ENCODE assay signal across 22 cellular contexts in genomic region chr19:43858174-43858573, GRCh38. TPM values are rescaled to one million over a fixed set of nuclear protein-coding genes. Genes with fewer than 3 reads are reported as not detected.
DNase-seq lines count a peak whose midpoint lies in the region; ATAC-seq, FAIRE-seq and TF ChIP-seq lines count a peak whose summit lies in the region.
"Had no signal": no experiment of that assay in that cellular context is flagged by ENCODE, and none has a peak within 500 bp of the region (broad histone marks: within the 10 kb centered on the region; RNA-seq: fewer than 3 reads in every experiment).

No MANE protein-coding gene starts in this region.

- no peaks in the 10 kb centered on the region for H3K27me3 Mint-ChIP-seq in glutamatergic neuron (ENCODE audit: unreplicated experiment)
- no peaks in the 10 kb centered on the region for H3K27me3 Mint-ChIP-seq in activated T-helper 1 cell treated with anti-CD3 and anti-CD28 coated beads, Interleukin-12 subunit alpha, Interleukin-12 subunit beta, Interleukin-2, Interleukin-4 antibody, amounts not matched to agents 30 ng/mL and 10 ng/mL and 1 ng/mL, durations not matched to agents 14 hours and 24 hours and 36 hours (ENCODE audit: insufficient read depth)
- H3K27me3 Mint-ChIP-seq: CD4-positive, alpha-beta memory T cell had no signal

- H3K9me3 ChIP-seq in HEK293 (ENCODE audit: control insufficient read depth, insufficient read depth, low read depth, low read length) (peaks cover 68% of the 10 kb centered on the region), subcutaneous abdominal adipose tissue (ENCODE audit: control insufficient read depth in 5 of 5, low read length in 5 of 5) (peaks cover 50 to 91% (median 86%) of the 10 kb centered on the region in 5 donors)

- CTCF ChIA-PET in HEK293 (lab: Yijun Ruan, JAX), result interaction anchor here (0.6 to 1.2 kb wide), 4 partner anchors 12 to 92 kb away, joined by 3 to 5 read pairs (median 3); no protein-coding TSS in a partner anchor

- H3K36me3 Mint-ChIP-seq in glutamatergic neuron (ENCODE audit: unreplicated experiment), result peaks cover 18% of the 10 kb centered on the region
- H3K36me3 Mint-ChIP-seq in activated T-helper 1 cell treated with anti-CD3 and anti-CD28 coated beads, Interleukin-12 subunit alpha, Interleukin-12 subunit beta, Interleukin-2, Interleukin-4 antibody, amounts not matched to agents 30 ng/mL and 10 ng/mL and 1 ng/mL, durations not matched to agents 14 hours and 24 hours and 36 hours (ENCODE audit: low read depth), result no peaks in the 10 kb centered on the region

- H3K36me3 ChIP-seq in HEK293 (ENCODE audit: control insufficient read depth in 2 of 2, insufficient read depth in 1 of 2, low read length in 2 of 2), result peaks cover 0 to 32% of the 10 kb centered on the region in 2 experiments; a peak in 2 of 3 replicates
- peaks cover 0 to 5% (median 0%) of the 10 kb centered on the region in 5 donors for H3K36me3 ChIP-seq in subcutaneous abdominal adipose tissue (ENCODE audit: control insufficient read depth in 5 of 5, insufficient read depth in 5 of 5, low read length in 5 of 5)

- peak overlapping the region; percentile 16 for H3K4me3 Mint-ChIP-seq in glutamatergic neuron (ENCODE audit: unreplicated experiment)
- no peak overlapping the region for H3K4me3 Mint-ChIP-seq in activated T-helper 1 cell treated with anti-CD3 and anti-CD28 coated beads, Interleukin-12 subunit alpha, Interleukin-12 subunit beta, Interleukin-2, Interleukin-4 antibody, amounts not matched to agents 30 ng/mL and 10 ng/mL and 1 ng/mL, durations not matched to agents 14 hours and 24 hours and 36 hours
- H3K4me3 Mint-ChIP-seq: CD4-positive, alpha-beta memory T cell had no signal

- H3K4me1 ChIP-seq in HEK293 (ENCODE audit: control insufficient read depth, insufficient read depth, low read length) (no peaks in the 10 kb centered on the region), subcutaneous abdominal adipose tissue (ENCODE audit: control insufficient read depth in 5 of 5, insufficient read depth in 5 of 5, low read length in 5 of 5) (no peaks in the 10 kb centered on the region)

- FAIRE-seq in A204.1 (lab: Jason Lieb, UNC), result peak; percentile 23
- FAIRE-seq: GM12878, GM19239, H1 had no signal

- H3K27ac Mint-ChIP-seq in glutamatergic neuron (ENCODE audit: unreplicated experiment), result no peak overlapping the region
- no peak overlapping the region for H3K27ac Mint-ChIP-seq in activated T-helper 1 cell treated with anti-CD3 and anti-CD28 coated beads, Interleukin-12 subunit alpha, Interleukin-12 subunit beta, Interleukin-2, Interleukin-4 antibody, amounts not matched to agents 30 ng/mL and 10 ng/mL and 1 ng/mL, durations not matched to agents 14 hours and 24 hours and 36 hours
- H3K27ac Mint-ChIP-seq: CD4-positive, alpha-beta memory T cell had no signal

- peaks cover 9% of the 10 kb centered on the region for H3K9me3 Mint-ChIP-seq in glutamatergic neuron (ENCODE audit: unreplicated experiment)
- H3K9me3 Mint-ChIP-seq in activated T-helper 1 cell treated with anti-CD3 and anti-CD28 coated beads, Interleukin-12 subunit alpha, Interleukin-12 subunit beta, Interleukin-2, Interleukin-4 antibody, amounts not matched to agents 30 ng/mL and 10 ng/mL and 1 ng/mL, durations not matched to agents 14 hours and 24 hours and 36 hours, result peaks cover 63% of the 10 kb centered on the region

- ATAC-seq in omental fat pad (ENCODE audit: low FRiP score), result no peak
- ATAC-seq: GM12878 had no signal

- H3K4me1 Mint-ChIP-seq in glutamatergic neuron (ENCODE audit: low read depth, unreplicated experiment), result no peaks in the 10 kb centered on the region
- no peaks in the 10 kb centered on the region for H3K4me1 Mint-ChIP-seq in activated T-helper 1 cell treated with anti-CD3 and anti-CD28 coated beads, Interleukin-12 subunit alpha, Interleukin-12 subunit beta, Interleukin-2, Interleukin-4 antibody, amounts not matched to agents 30 ng/mL and 10 ng/mL and 1 ng/mL, durations not matched to agents 14 hours and 24 hours and 36 hours (ENCODE audit: low read depth)
- H3K4me1 Mint-ChIP-seq: CD4-positive, alpha-beta memory T cell had no signal

- POLR2A ChIA-PET in HEK293 (lab: Yijun Ruan, JAX), result no interaction called here

- H3K4me3 ChIP-seq in HEK293 (ENCODE audit: low read depth, low read length), result no peak overlapping the region
- peak overlapping the region in 3 of 5 donors; percentile 29 to 47 (median 43) for H3K4me3 ChIP-seq in subcutaneous abdominal adipose tissue (ENCODE audit: low read depth in 1 of 5, low read length in 5 of 5)
- H3K4me3 ChIP-seq: GM12878, GM23248 had no signal

- H3K27ac ChIP-seq in HEK293 (ENCODE audit: extremely low read depth, low read depth, low read length), result no peak overlapping the region
- no peak overlapping the region for H3K27ac ChIP-seq in subcutaneous abdominal adipose tissue (ENCODE audit: low read depth, low read length)
- H3K27ac ChIP-seq: GM23248 had no signal

- TF ChIP-seq CTCF in HEK293 (tag by site-specific recombination; IDR thresholded peaks at IDR 0.05) (no peak), glutamatergic neuron (IDR thresholded peaks at IDR 0.05; ENCODE audit: partially characterized antibody, unreplicated experiment) (no peak), omental fat pad (IDR thresholded peaks at IDR 0.05) (no peak)

- DNase-seq in glutamatergic neuron (no peak), DMS79 treated with DMSO at 0.1 percent for 48 hours (lab: John Stamatoyannopoulos, UW) (no peak), omental fat pad (ENCODE audit: low spot score) (no peak)
- no peak for DNase-seq in activated T-helper 1 cell treated with anti-CD3 and anti-CD28 coated beads, Interleukin-12 subunit alpha, Interleukin-12 subunit beta, Interleukin-2, Interleukin-4 antibody, amounts not matched to agents 30 ng/mL and 10 ng/mL and 1 ng/mL, durations not matched to agents 14 hours and 24 hours and 36 hours (ENCODE audit: low spot score)
- DNase-seq: 8988T; C1 segment of cervical spinal cord; Calu3; CD4-positive, alpha-beta memory T cell; COR-L47; DMS53; DND-41; GDM1; GM23248; H7; HCEC 1CT had no signal

- intact Hi-C loops in activated T-helper 1 cell treated with anti-CD3 and anti-CD28 coated beads, Interleukin-12 subunit alpha, Interleukin-12 subunit beta, Interleukin-2, Interleukin-4 antibody, amounts not matched to agents 30 ng/mL and 10 ng/mL and 1 ng/mL, durations not matched to agents 14 hours and 24 hours and 36 hours (cut with micrococcal nuclease), result no loop called here

- no peaks in the 10 kb centered on the region for H3K27me3 ChIP-seq in subcutaneous abdominal adipose tissue (ENCODE audit: control insufficient read depth in 5 of 5, insufficient read depth in 4 of 5, low read length in 5 of 5)

- H3K9ac ChIP-seq in subcutaneous abdominal adipose tissue (ENCODE audit: low read length in 5 of 5), result no peak overlapping the region
- H3K9ac ChIP-seq: GM23248 had no signal

TF ChIP-seq in HEK293, 187 proteins besides CTCF, POLR2A, EP300 and RAD21:
- no peak for TF ChIP-seq YY1 (tag by site-specific recombination; IDR thresholded peaks at IDR 0.05)
- TF ChIP-seq ZNF280D (tag by site-specific recombination; IDR thresholded peaks at IDR 0.05), result peak; percentile 65; the same call in 1 of the 2 replicates
- TF ChIP-seq ZNF510 (tag by site-specific recombination; IDR thresholded peaks at IDR 0.05; ENCODE audit: insufficient replicate concordance), result peak; percentile 2
- TF ChIP-seq ZNF114 (tag by site-specific recombination; IDR thresholded peaks at IDR 0.05), result 0 out of 2 replicates have a peak, but pooled peaks have one; percentile 70

RNA-seq across cellular contexts. Expression of gene ZNF404, which starts 25.6 kb away (rescaled TPM):
- total RNA-seq in glutamatergic neuron (ENCODE audit: unreplicated experiment) (3.0 TPM), omental fat pad (1 to 10 TPM in 2 of 4 donors, under 1 TPM in 2; 0.63 to 2.0 (median 1.3) TPM)
- 0.59 and 0.60 TPM in 2 replicates for total RNA-seq in activated T-helper 1 cell treated with anti-CD3 and anti-CD28 coated beads, Interleukin-12 subunit alpha, Interleukin-12 subunit beta, Interleukin-2, Interleukin-4 antibody, amounts not matched to agents 30 ng/mL and 10 ng/mL and 1 ng/mL, durations not matched to agents 14 hours and 24 hours and 36 hours

RNA-seq across cellular contexts. Expression of gene ZNF283, which starts 31.1 kb away (rescaled TPM):
- total RNA-seq in glutamatergic neuron (ENCODE audit: unreplicated experiment) (13.0 TPM), omental fat pad (10 to 100 TPM in 1 of 4 donors, 1 to 10 TPM in 3; 4.8 to 20.5 (median 7.3) TPM)
- total RNA-seq in activated T-helper 1 cell treated with anti-CD3 and anti-CD28 coated beads, Interleukin-12 subunit alpha, Interleukin-12 subunit beta, Interleukin-2, Interleukin-4 antibody, amounts not matched to agents 30 ng/mL and 10 ng/mL and 1 ng/mL, durations not matched to agents 14 hours and 24 hours and 36 hours, result 4.0 and 4.8 TPM in 2 replicates

RNA-seq across cellular contexts. Expression of gene LYPD5, which starts 55.9 kb away (rescaled TPM):
- total RNA-seq in glutamatergic neuron (ENCODE audit: unreplicated experiment), result not detected
- total RNA-seq in activated T-helper 1 cell treated with anti-CD3 and anti-CD28 coated beads, Interleukin-12 subunit alpha, Interleukin-12 subunit beta, Interleukin-2, Interleukin-4 antibody, amounts not matched to agents 30 ng/mL and 10 ng/mL and 1 ng/mL, durations not matched to agents 14 hours and 24 hours and 36 hours, result 0.29 TPM in 1 of 2 replicates, not detected in the other
- 10 to 100 TPM in 1 of 4 donors, 1 to 10 TPM in 2, under 1 TPM in 1; 0.95 to 15.0 (median 2.4) TPM for total RNA-seq in omental fat pad
- total RNA-seq: A673 had no signal
